16 cellular contexts compared by ENCODE assay signal in genomic region chr14:25121342-25122129, GRCh38.
DNase-seq lines count a peak whose midpoint lies in the region; FAIRE-seq and TF ChIP-seq lines count a peak whose summit lies in the region.
"Had no signal": no experiment of that assay in that cellular context is flagged by ENCODE, and none has a peak within 500 bp of the region (broad histone marks: within the 10 kb centered on the region; RNA-seq: fewer than 3 reads in every experiment).

No MANE protein-coding gene starts in this region.

- H3K4me3 ChIP-seq in AG10803 (ENCODE audit: low read length) (no peak overlapping the region), choroid plexus epithelial cell (ENCODE audit: low read depth, low read length) (no peak overlapping the region), kidney epithelial cell (ENCODE audit: low read depth, low read length) (no peak overlapping the region), small intestine (ENCODE audit: low read depth in 1 of 2, low read length in 2 of 2) (no peak overlapping the region)
- H3K4me3 ChIP-seq: upper lobe of left lung had no signal

- TF ChIP-seq CTCF in AG10803 (conservative IDR thresholded peaks at IDR 0.05; ENCODE audit: low read length) = no peak
- TF ChIP-seq CTCF in choroid plexus epithelial cell (conservative IDR thresholded peaks at IDR 0.05; ENCODE audit: low read depth, low read length) = no peak
- no peak for TF ChIP-seq CTCF in kidney epithelial cell (IDR thresholded peaks at IDR 0.05; ENCODE audit: insufficient read depth, low read length, poor library complexity, severe bottlenecking)

- DNase-seq in AG10803 (ENCODE audit: low read depth) (peak; percentile 97), NCI-H460 (ENCODE audit: extremely low read depth, low read depth) (peak; percentile 65), choroid plexus epithelial cell (ENCODE audit: low read depth) (peak; percentile 73), kidney epithelial cell (ENCODE audit: low read depth) (peak; percentile 21), small intestine (no peak), putamen (ENCODE audit: low spot score) (no peak), HT-29 (ENCODE audit: low spot score) (no peak)
- no peak for DNase-seq in activated CD4-positive, alpha-beta T cell treated with anti-CD3 and anti-CD28 coated beads for 4 hours
- DNase-seq: activated CD4-positive, alpha-beta T cell treated with anti-CD3 and anti-CD28 coated beads, Interleukin-2, amount 10 ng/mL, durations not matched to agents 24 days and 14 days; activated naive CD4-positive, alpha-beta T cell treated with anti-CD3 and anti-CD28 coated beads for 36 hours; left colon; posterior cingulate gyrus; SK-N-SH; upper lobe of left lung had no signal

- WGBS in small intestine, 3 donors = 72 to 79% (median 75%) methylated on average over 3 of the region's 3 CpGs

- H3K36me3 ChIP-seq in kidney epithelial cell (ENCODE audit: control insufficient read depth, insufficient read depth, low read length) (no peaks in the 10 kb centered on the region), small intestine (ENCODE audit: control insufficient read depth in 2 of 2, insufficient read depth in 2 of 2, low read length in 2 of 2) (no peaks in the 10 kb centered on the region)
- H3K36me3 ChIP-seq: upper lobe of left lung had no signal

- no peaks in the 10 kb centered on the region for H3K4me1 ChIP-seq in small intestine (ENCODE audit: control insufficient read depth in 2 of 2, insufficient read depth in 1 of 2, low read depth in 1 of 2, low read length in 1 of 2)
- H3K4me1 ChIP-seq: upper lobe of left lung had no signal

- no peaks in the 10 kb centered on the region for H3K9me3 ChIP-seq in small intestine (ENCODE audit: control insufficient read depth, low read depth)
- H3K9me3 ChIP-seq: SK-N-SH, upper lobe of left lung had no signal

- no peak for FAIRE-seq in small intestine (lab: Jason Lieb, UNC)
- FAIRE-seq: GM12891 had no signal

- H3K27ac ChIP-seq in small intestine (ENCODE audit: low read depth in 1 of 2, low read length in 1 of 2) = no peak overlapping the region
- H3K27ac ChIP-seq: KMS-11, upper lobe of left lung had no signal

- H3K27me3 ChIP-seq in kidney epithelial cell (ENCODE audit: control insufficient read depth, insufficient read depth, low read length) (no peaks in the 10 kb centered on the region), small intestine (ENCODE audit: control insufficient read depth in 2 of 2, insufficient read depth in 2 of 2, low read length in 2 of 2) (no peaks in the 10 kb centered on the region)
- H3K27me3 ChIP-seq: upper lobe of left lung had no signal

Comparison
In these comparisons a context has a peak if more than half of its experiments do, and no peak if none do; other contexts are left out.
1. DNase-seq: peak in AG10803 (single experiment), NCI-H460 (single experiment), choroid plexus epithelial cell (single experiment) and kidney epithelial cell (single experiment); none in small intestine (single experiment), putamen (single experiment), HT-29 (single experiment) and activated CD4-positive, alpha-beta T cell treated with anti-CD3 and anti-CD28 coated beads for 4 hours (0 of 2).